19 cellular contexts compared by ENCODE assay signal in genomic region chr6:74568851-74569250, GRCh38.
DNase-seq lines count a peak whose midpoint lies in the region; ATAC-seq, FAIRE-seq and TF ChIP-seq lines count a peak whose summit lies in the region.
"Had no signal": no experiment of that assay in that cellular context is flagged by ENCODE, and none has a peak within 500 bp of the region (broad histone marks: within the 10 kb centered on the region; RNA-seq: fewer than 3 reads in every experiment).

No MANE protein-coding gene starts in this region.

- H3K27ac ChIP-seq in pancreas (no peak overlapping the region), upper lobe of right lung (no peak overlapping the region)

- TF ChIP-seq CTCF in AG04449 (IDR thresholded peaks at IDR 0.05; ENCODE audit: insufficient read depth, low read length, missing control alignments) (no peak), cardiac fibroblast (IDR thresholded peaks at IDR 0.05; ENCODE audit: low read depth, low read length) (no peak), pancreas (IDR thresholded peaks at IDR 0.05) (no peak), upper lobe of right lung (IDR thresholded peaks at IDR 0.05) (no peak)

- no peak overlapping the region for H3K4me3 ChIP-seq in AG04449 (ENCODE audit: low read depth, low read length)
- no peak overlapping the region for H3K4me3 ChIP-seq in cardiac fibroblast (replicated peaks in 1 of 2; ENCODE audit: low read depth in 2 of 2, low read length in 2 of 2)
- no peak overlapping the region for H3K4me3 ChIP-seq in pancreas
- no peak overlapping the region for H3K4me3 ChIP-seq in upper lobe of right lung
- H3K4me3 ChIP-seq: HAP-1, K562 had no signal

- FAIRE-seq in pancreas (lab: Jason Lieb, UNC) = peak; percentile 29
- FAIRE-seq: K562, RCC 7860 had no signal

- H3K27me3 ChIP-seq in pancreas = no peaks in the 10 kb centered on the region
- H3K27me3 ChIP-seq in upper lobe of right lung = no peaks in the 10 kb centered on the region

- ATAC-seq in pancreas = no peak
- no peak for ATAC-seq in HG03565 (IDR thresholded peaks at IDR 0.05; ENCODE audit: unreplicated experiment)
- ATAC-seq in HG03025 (IDR thresholded peaks at IDR 0.05; ENCODE audit: low FRiP score, unreplicated experiment) = no peak
- ATAC-seq in upper lobe of right lung = no peak
- ATAC-seq: K562, Right ventricle myocardium inferior had no signal

- DNase-seq in AG04449 (ENCODE audit: low read depth, low spot score) (peak; percentile 68), cardiac fibroblast (ENCODE audit: low read depth in 2 of 2) (peak; percentile 49 to 75), fibroblast of peridontal ligament (ENCODE audit: extremely low read depth) (peak; percentile 26), pancreas (no peak), SHP77 treated with DMSO at 0.1 percent for 48 hours (lab: John Stamatoyannopoulos, UW) (no peak), upper lobe of right lung (no peak)
- DNase-seq: 8988T; Caco-2; CD4-positive, alpha-beta T cell; GF-D8; NCI-H1105; NCI-H2081 treated with DMSO at 0.1 percent for 48 hours; NCI-H748 treated with DMSO at 0.1 percent for 48 hours had no signal

- H3K36me3 ChIP-seq in pancreas (no peaks in the 10 kb centered on the region), upper lobe of right lung (no peaks in the 10 kb centered on the region)
- H3K36me3 ChIP-seq: HAP-1 had no signal

- intact Hi-C loops in pancreas (cut with DNase I) (no loop called here), upper lobe of right lung (cut with DNase I) (no loop called here)

- WGBS in pancreas, 2 donors = 74 to 79% methylated on average over 6 of the region's 6 CpGs

- POLR2A ChIA-PET in AG04449 (lab: Yijun Ruan, JAX) = interaction anchor here (1.1 kb wide), 1 partner anchor 50 kb away, joined by 3 read pairs; no protein-coding TSS in a partner anchor

- CTCF ChIA-PET in AG04449 (lab: Yijun Ruan, JAX) = interaction anchor here (0.6 to 2.2 kb wide), 3 partner anchors 11 to 631 kb away, joined by 3 to 8 read pairs (median 3); no protein-coding TSS in a partner anchor

- no peaks in the 10 kb centered on the region for H3K9me3 ChIP-seq in pancreas
- no peaks in the 10 kb centered on the region for H3K9me3 ChIP-seq in upper lobe of right lung
- H3K9me3 ChIP-seq: Caco-2, HAP-1 had no signal

- H3K4me1 ChIP-seq in pancreas = no peaks in the 10 kb centered on the region
- H3K4me1 ChIP-seq in upper lobe of right lung = no peaks in the 10 kb centered on the region
- H3K4me1 ChIP-seq: Caco-2, HAP-1 had no signal

Comparison
In these comparisons a context has a peak if more than half of its experiments do, and no peak if none do; other contexts are left out.
1. DNase-seq: peak in AG04449 (single experiment), cardiac fibroblast (2 of 2) and fibroblast of peridontal ligament (single experiment); none in pancreas (0 of 6), SHP77 treated with DMSO at 0.1 percent for 48 hours (single experiment) and upper lobe of right lung (single experiment).